25 cellular contexts compared by ENCODE assay signal in the genomic region with DNA sequence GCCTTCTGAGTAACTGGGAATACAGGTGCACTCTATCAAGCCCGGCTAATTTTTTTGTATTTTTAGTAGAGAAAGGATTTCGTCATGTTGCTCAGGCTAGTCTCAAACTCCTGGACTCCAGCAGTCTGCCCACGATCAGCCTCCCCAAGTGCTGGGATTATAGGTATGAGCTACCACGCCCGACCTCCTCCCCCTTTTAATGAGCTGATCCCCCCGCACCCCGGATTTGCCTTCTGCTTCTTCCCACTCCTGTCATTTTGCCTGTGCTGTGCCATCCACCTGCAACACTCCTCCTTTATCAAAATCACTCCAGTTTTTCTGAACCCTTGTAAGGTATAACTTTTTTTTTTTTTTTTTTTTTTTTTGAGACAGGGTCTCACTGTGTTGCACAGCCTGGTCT. TPM values are rescaled to one million over a fixed set of nuclear protein-coding genes. Genes with fewer than 3 reads are reported as not detected.
"Had no signal": no experiment of that assay in that cellular context is flagged by ENCODE, and none has a peak within 500 bp of the region (broad histone marks: within the 10 kb centered on the region; RNA-seq: fewer than 3 reads in every experiment).

No MANE protein-coding gene starts in this region.

- H3K4me3 Mint-ChIP-seq: dendritic cell treated with granulocyte-macrophage colony-stimulating factor and Interleukin-4, amounts not matched to agents 40 ng/mL and 50 ng/mL, for 4 days; effector memory CD8-positive, alpha-beta T cell; natural killer cell treated with Interleukin-12 subunit alpha and Interleukin-12 subunit beta and Interleukin-15 and Interleukin-18, amount 100 ng/mL, for 72 hours; stimulated activated naive B cell treated with anti-CD40 and anti-IgM and Interleukin-4, amounts not matched to agents 10 μg/mL and 1 μg/mL and 100 μg/mL, for 72 hours; stimulated activated naive CD8-positive, alpha-beta T cell treated with anti-CD3 and anti-CD28 coated beads, Interleukin-15, amount 100 ng/mL, for 72 hours had no signal

- H3K27me3 Mint-ChIP-seq: dendritic cell treated with granulocyte-macrophage colony-stimulating factor and Interleukin-4, amounts not matched to agents 40 ng/mL and 50 ng/mL, for 4 days; natural killer cell treated with Interleukin-12 subunit alpha and Interleukin-12 subunit beta and Interleukin-15 and Interleukin-18, amount 100 ng/mL, for 72 hours; stimulated activated naive B cell treated with anti-CD40 and anti-IgM and Interleukin-4, amounts not matched to agents 10 μg/mL and 1 μg/mL and 100 μg/mL, for 72 hours; stimulated activated naive CD8-positive, alpha-beta T cell treated with anti-CD3 and anti-CD28 coated beads, Interleukin-15, amount 100 ng/mL, for 72 hours had no signal

- H3K36me3 Mint-ChIP-seq: natural killer cell treated with Interleukin-12 subunit alpha and Interleukin-12 subunit beta and Interleukin-15 and Interleukin-18, amount 100 ng/mL, for 72 hours; stimulated activated naive B cell treated with anti-CD40 and anti-IgM and Interleukin-4, amounts not matched to agents 10 μg/mL and 1 μg/mL and 100 μg/mL, for 72 hours had no signal

- H3K36me3 ChIP-seq: heart left ventricle, prostate gland, spleen, tibial nerve had no signal

- ATAC-seq: effector memory CD8-positive, alpha-beta T cell; stimulated activated naive B cell treated with anti-CD40 and anti-IgM and Interleukin-4, amounts not matched to agents 10 μg/mL and 1 μg/mL and 100 μg/mL, for 72 hours; stimulated activated naive CD8-positive, alpha-beta T cell treated with anti-CD3 and anti-CD28 coated beads, Interleukin-15, amount 100 ng/mL, for 72 hours had no signal

- H3K27ac ChIP-seq: parathyroid adenoma, testis, tibial nerve had no signal

- H3K27me3 ChIP-seq: heart left ventricle, spleen, testis, tibial nerve had no signal

- H3K9me3 Mint-ChIP-seq: dendritic cell treated with granulocyte-macrophage colony-stimulating factor and Interleukin-4, amounts not matched to agents 40 ng/mL and 50 ng/mL, for 4 days; effector memory CD8-positive, alpha-beta T cell; natural killer cell treated with Interleukin-12 subunit alpha and Interleukin-12 subunit beta and Interleukin-15 and Interleukin-18, amount 100 ng/mL, for 72 hours; stimulated activated naive CD8-positive, alpha-beta T cell treated with anti-CD3 and anti-CD28 coated beads, Interleukin-15, amount 100 ng/mL, for 72 hours had no signal

- H3K4me1 ChIP-seq: parathyroid adenoma, prostate gland had no signal

- DNase-seq: cerebellar nuclear complex; effector memory CD8-positive, alpha-beta T cell; hypothalamus; kidney glomerular epithelial cell; spleen; stimulated activated CD4-positive, alpha-beta T cell treated with anti-CD3 and anti-CD28 coated beads, Interleukin-15, amount 100 ng/mL, for 24 hours; stimulated activated CD4-positive, alpha-beta T cell treated with anti-CD3 and anti-CD28 coated beads, Interleukin-1b, Interleukin-23, amount 100 ng/mL, for 48 hours; stimulated activated CD4-positive, alpha-beta T cell treated with anti-CD3 and anti-CD28 coated beads, Interleukin-4, amount 100 ng/mL, for 4 hours; stimulated activated naive B cell treated with anti-CD40 and anti-IgM and Interleukin-4, amounts not matched to agents 10 μg/mL and 1 μg/mL and 100 μg/mL, for 72 hours; stimulated activated naive CD8-positive, alpha-beta T cell treated with anti-CD3 and anti-CD28 coated beads, Interleukin-15, amount 100 ng/mL, for 72 hours had no signal

- H3K4me1 Mint-ChIP-seq: stimulated activated naive CD8-positive, alpha-beta T cell treated with anti-CD3 and anti-CD28 coated beads, Interleukin-15, amount 100 ng/mL, for 72 hours had no signal

- H3K9me3 ChIP-seq: mucosa of descending colon, prostate gland, testis had no signal

- H3K27ac Mint-ChIP-seq: dendritic cell treated with granulocyte-macrophage colony-stimulating factor and Interleukin-4, amounts not matched to agents 40 ng/mL and 50 ng/mL, for 4 days; natural killer cell treated with Interleukin-12 subunit alpha and Interleukin-12 subunit beta and Interleukin-15 and Interleukin-18, amount 100 ng/mL, for 72 hours; stimulated activated naive B cell treated with anti-CD40 and anti-IgM and Interleukin-4, amounts not matched to agents 10 μg/mL and 1 μg/mL and 100 μg/mL, for 72 hours; stimulated activated naive CD8-positive, alpha-beta T cell treated with anti-CD3 and anti-CD28 coated beads, Interleukin-15, amount 100 ng/mL, for 72 hours had no signal

- H3K4me3 ChIP-seq: heart left ventricle, lung, mucosa of descending colon, prostate gland, spleen, testis, tibial nerve had no signal

RNA-seq across cellular contexts. Expression of a gene that starts 33.4 kb away (rescaled TPM):
- total RNA-seq: cardiac septum; epithelial cell of proximal tubule; frontal cortex; glomerular endothelial cell; heart left ventricle; left lobe of liver; natural killer cell treated with Interleukin-12 subunit alpha and Interleukin-12 subunit beta and Interleukin-15 and Interleukin-18, amount 100 ng/mL, for 72 hours; subcutaneous adipose tissue; tibial nerve had no signal
